Comparison of ENCODE assay signal across 2 cellular contexts in genomic region chr11:25298450-25298849, GRCh38.
A peak's percentile ranks its signal among the peaks of the same experiment; 100 is the strongest.
TF ChIP-seq lines count a peak whose summit lies in the region.

No MANE protein-coding gene starts in this region.

TF ChIP-seq in IMR-90, 13 proteins besides CTCF, POLR2A, EP300 and RAD21:
- TF ChIP-seq CEBPB (IDR thresholded peaks at IDR 0.05; ENCODE audit: low read depth, low read length) (peak; percentile 74), USF2 (IDR thresholded peaks at IDR 0.05; ENCODE audit: low read depth, low read length) (no peak), NFE2L2 (IDR thresholded peaks at IDR 0.05; ENCODE audit: low read depth, low read length) (no peak), RFX5 (IDR thresholded peaks at IDR 0.05; ENCODE audit: low read depth, low read length) (no peak)

TF ChIP-seq in H1, 55 proteins besides CTCF, POLR2A, EP300 and RAD21:
- peak; percentile 22; the same call in 1 of the 2 replicates for TF ChIP-seq CEBPB (IDR thresholded peaks at IDR 0.05; ENCODE audit: low read depth, low read length)
- TF ChIP-seq ATF2 (IDR thresholded peaks at IDR 0.05; ENCODE audit: low read length) = no peak
TF ChIP-seq in H1: peak in this region for 1.
